In genomic region chr11:6583584-6583983, GRCh38 we compare ENCODE assay signal across 37 cellular contexts.
"Had no signal": no experiment of that assay in that cellular context is flagged by ENCODE, and none has a peak within 500 bp of the region (broad histone marks: within the 10 kb centered on the region; RNA-seq: fewer than 3 reads in every experiment).

No MANE protein-coding gene starts in this region.

- H3K36me3 ChIP-seq: ascending aorta, brain microvascular endothelial cell, breast epithelium, WERI-Rb-1 had no signal

- H3K27me3 ChIP-seq: ascending aorta, body of pancreas, brain microvascular endothelial cell, breast epithelium had no signal

- ATAC-seq: activated CD4-positive, CD25-positive, alpha-beta regulatory T cell treated with anti-CD3 and anti-CD28 coated beads, Interleukin-2, amount 50 U/mL, for 24 hours; activated CD8-positive, alpha-beta memory T cell treated with anti-CD3 and anti-CD28 coated beads, Interleukin-2, amount 10 ng/mL, durations not matched to agents 7 days and 5 days; activated CD8-positive, alpha-beta T cell treated with anti-CD3 and anti-CD28 coated beads, Interleukin-2, amount 10 ng/mL, durations not matched to agents 7 days and 5 days; activated naive CD8-positive, alpha-beta T cell treated with anti-CD3 and anti-CD28 coated beads, Interleukin-2, amount 50 U/mL, for 24 hours; body of pancreas; WTC11 had no signal

- H3K4me1 ChIP-seq: breast epithelium had no signal

- DNase-seq: activated CD4-positive, alpha-beta memory T cell treated with anti-CD3 and anti-CD28 coated beads, Interleukin-2, amount 10 ng/mL, durations not matched to agents 7 days and 5 days; activated CD4-positive, alpha-beta T cell treated with anti-CD3 and anti-CD28 coated beads for 1 hour; activated CD4-positive, alpha-beta T cell treated with anti-CD3 and anti-CD28 coated beads for 4 hours; activated CD4-positive, alpha-beta T cell treated with anti-CD3 and anti-CD28 coated beads, Interleukin-2, amount 10 ng/mL, durations not matched to agents 7 days and 5 days; activated CD4-positive, alpha-beta T cell treated with anti-CD3 and anti-CD28 coated beads, Interleukin-2, amount 50 U/mL, for 48 hours; activated CD4-positive, CD25-positive, alpha-beta regulatory T cell; activated CD8-positive, alpha-beta memory T cell treated with anti-CD3 and anti-CD28 coated beads for 24 hours; activated CD8-positive, alpha-beta memory T cell treated with anti-CD3 and anti-CD28 coated beads, Interleukin-2, amount 10 ng/mL, durations not matched to agents 7 days and 5 days; activated CD8-positive, alpha-beta memory T cell treated with anti-CD3 and anti-CD28 coated beads, Interleukin-2, amount 50 U/mL, for 48 hours; activated CD8-positive, alpha-beta T cell treated with anti-CD3 and anti-CD28 coated beads, Interleukin-2, amount 10 ng/mL, durations not matched to agents 7 days and 5 days; activated effector memory CD4-positive, alpha-beta T cell treated with Interleukin-2 at 50 U/mL for 16 hours; activated gamma-delta T cell; activated naive CD4-positive, alpha-beta T cell treated with anti-CD3 and anti-CD28 coated beads, Interleukin-2, amount 10 ng/mL, durations not matched to agents 7 days and 5 days; activated naive CD4-positive, alpha-beta T cell treated with Interleukin-2 at 50 U/mL for 16 hours; activated naive CD8-positive, alpha-beta T cell treated with anti-CD3 and anti-CD28 coated beads, Interleukin-2, amount 10 ng/mL, durations not matched to agents 7 days and 5 days; activated naive CD8-positive, alpha-beta T cell treated with anti-CD3 and anti-CD28 coated beads, Interleukin-2, amount 50 U/mL, for 24 hours; activated T-cell treated with anti-CD3 and anti-CD28 coated beads, Interleukin-2, amount 50 U/mL, for 24 hours; activated T-cell treated with anti-CD3 and anti-CD28 coated beads, Interleukin-2, amount 50 U/mL, for 48 hours; amygdala; anterior cingulate cortex; body of pancreas; brain microvascular endothelial cell; central memory CD4-positive, alpha-beta T cell; T-helper 1 cell; T-helper 2 cell; T-helper 9 cell; WERI-Rb-1 had no signal

- FAIRE-seq: colon had no signal

- H3K9me3 ChIP-seq: body of pancreas had no signal

- H3K4me3 ChIP-seq: ascending aorta, body of pancreas, breast epithelium had no signal

- H3K27me3 Mint-ChIP-seq: activated CD4-positive, alpha-beta memory T cell treated with anti-CD3 and anti-CD28 coated beads, Interleukin-2, amount 10 ng/mL, durations not matched to agents 7 days and 5 days; activated CD4-positive, alpha-beta T cell treated with anti-CD3 and anti-CD28 coated beads, Interleukin-2, amount 10 ng/mL, durations not matched to agents 7 days and 5 days; activated CD8-positive, alpha-beta memory T cell treated with anti-CD3 and anti-CD28 coated beads, Interleukin-2, amount 10 ng/mL, durations not matched to agents 7 days and 5 days; activated naive CD4-positive, alpha-beta T cell treated with anti-CD3 and anti-CD28 coated beads, Interleukin-2, amount 10 ng/mL, durations not matched to agents 7 days and 5 days; activated naive CD4-positive, alpha-beta T cell treated with anti-CD3 and anti-CD28 coated beads, Interleukin-2, amount 50 U/mL, for 24 hours; activated naive CD8-positive, alpha-beta T cell; activated naive CD8-positive, alpha-beta T cell treated with anti-CD3 and anti-CD28 coated beads, Interleukin-2, amount 10 ng/mL, durations not matched to agents 7 days and 5 days; activated naive CD8-positive, alpha-beta T cell treated with anti-CD3 and anti-CD28 coated beads, Interleukin-2, amount 50 U/mL, for 24 hours; activated T-cell treated with anti-CD3 and anti-CD28 coated beads, Interleukin-2, amount 50 U/mL, for 24 hours had no signal

- H3K27ac Mint-ChIP-seq: activated CD4-positive, alpha-beta memory T cell treated with anti-CD3 and anti-CD28 coated beads, Interleukin-2, amount 10 ng/mL, durations not matched to agents 7 days and 5 days; activated CD4-positive, alpha-beta T cell treated with anti-CD3 and anti-CD28 coated beads, Interleukin-2, amount 10 ng/mL, durations not matched to agents 7 days and 5 days; activated CD8-positive, alpha-beta memory T cell treated with anti-CD3 and anti-CD28 coated beads, Interleukin-2, amount 10 ng/mL, durations not matched to agents 7 days and 5 days; activated CD8-positive, alpha-beta T cell treated with anti-CD3 and anti-CD28 coated beads, Interleukin-2, amount 10 ng/mL, durations not matched to agents 7 days and 5 days; activated naive CD4-positive, alpha-beta T cell treated with anti-CD3 and anti-CD28 coated beads, Interleukin-2, amount 10 ng/mL, durations not matched to agents 7 days and 5 days; activated naive CD4-positive, alpha-beta T cell treated with anti-CD3 and anti-CD28 coated beads, Interleukin-2, amount 50 U/mL, for 24 hours; activated naive CD8-positive, alpha-beta T cell; activated naive CD8-positive, alpha-beta T cell treated with anti-CD3 and anti-CD28 coated beads, Interleukin-2, amount 10 ng/mL, durations not matched to agents 7 days and 5 days; activated naive CD8-positive, alpha-beta T cell treated with anti-CD3 and anti-CD28 coated beads, Interleukin-2, amount 50 U/mL, for 24 hours; activated T-cell treated with anti-CD3 and anti-CD28 coated beads, Interleukin-2, amount 50 U/mL, for 24 hours; activated T-helper 2 cell treated with anti-CD3 and anti-CD28 coated beads, Interferon-gamma antibody, Interleukin-2, Interleukin-4, amounts not matched to agents 10 μg/mL and 5 μg/mL and 100 μg/mL, durations not matched to agents 14 hours and 24 hours and 36 hours; T-helper 1 cell treated with Interleukin-12 subunit alpha and Interleukin-12 subunit beta and Interleukin-4 antibody, amounts not matched to agents 30 μg/mL and 1 μg/mL, for 36 hours; T-helper 2 cell treated with Interferon-gamma antibody and Interleukin-4, amounts not matched to agents 5 μg/mL and 100 μg/mL, for 36 hours; WTC11 had no signal

- H3K4me3 Mint-ChIP-seq: activated CD4-positive, alpha-beta memory T cell treated with anti-CD3 and anti-CD28 coated beads, Interleukin-2, amount 10 ng/mL, durations not matched to agents 7 days and 5 days; activated CD4-positive, alpha-beta T cell treated with anti-CD3 and anti-CD28 coated beads, Interleukin-2, amount 10 ng/mL, durations not matched to agents 7 days and 5 days; activated CD8-positive, alpha-beta memory T cell treated with anti-CD3 and anti-CD28 coated beads, Interleukin-2, amount 10 ng/mL, durations not matched to agents 7 days and 5 days; activated CD8-positive, alpha-beta T cell treated with anti-CD3 and anti-CD28 coated beads, Interleukin-2, amount 10 ng/mL, durations not matched to agents 7 days and 5 days; activated naive CD4-positive, alpha-beta T cell treated with anti-CD3 and anti-CD28 coated beads, Interleukin-2, amount 10 ng/mL, durations not matched to agents 7 days and 5 days; activated naive CD4-positive, alpha-beta T cell treated with anti-CD3 and anti-CD28 coated beads, Interleukin-2, amount 50 U/mL, for 24 hours; activated naive CD8-positive, alpha-beta T cell; activated naive CD8-positive, alpha-beta T cell treated with anti-CD3 and anti-CD28 coated beads, Interleukin-2, amount 10 ng/mL, durations not matched to agents 7 days and 5 days; activated naive CD8-positive, alpha-beta T cell treated with anti-CD3 and anti-CD28 coated beads, Interleukin-2, amount 50 U/mL, for 24 hours; activated T-cell treated with anti-CD3 and anti-CD28 coated beads, Interleukin-2, amount 50 U/mL, for 24 hours; T-helper 1 cell treated with Interleukin-12 subunit alpha and Interleukin-12 subunit beta and Interleukin-4 antibody, amounts not matched to agents 30 μg/mL and 1 μg/mL, for 36 hours; T-helper 2 cell treated with Interferon-gamma antibody and Interleukin-4, amounts not matched to agents 5 μg/mL and 100 μg/mL, for 36 hours; WTC11 had no signal

- H3K4me1 Mint-ChIP-seq: activated CD4-positive, alpha-beta memory T cell treated with anti-CD3 and anti-CD28 coated beads, Interleukin-2, amount 10 ng/mL, durations not matched to agents 7 days and 5 days; activated CD4-positive, alpha-beta T cell treated with anti-CD3 and anti-CD28 coated beads, Interleukin-2, amount 10 ng/mL, durations not matched to agents 7 days and 5 days; activated CD8-positive, alpha-beta memory T cell treated with anti-CD3 and anti-CD28 coated beads, Interleukin-2, amount 10 ng/mL, durations not matched to agents 7 days and 5 days; activated naive CD4-positive, alpha-beta T cell treated with anti-CD3 and anti-CD28 coated beads, Interleukin-2, amount 10 ng/mL, durations not matched to agents 7 days and 5 days; activated naive CD8-positive, alpha-beta T cell treated with anti-CD3 and anti-CD28 coated beads, Interleukin-2, amount 10 ng/mL, durations not matched to agents 7 days and 5 days; activated naive CD8-positive, alpha-beta T cell treated with anti-CD3 and anti-CD28 coated beads, Interleukin-2, amount 50 U/mL, for 24 hours; WTC11 had no signal

- H3K27ac ChIP-seq: ascending aorta, body of pancreas, brain microvascular endothelial cell, breast epithelium, WERI-Rb-1 had no signal
